Comparison of ENCODE assay signal across 2 cellular contexts in genomic region chr13:19810996-19811881, GRCh38.
TF ChIP-seq lines count a peak whose summit lies in the region.

No MANE protein-coding gene starts in this region.

TF ChIP-seq in HCT116, 20 proteins besides CTCF, POLR2A, EP300 and RAD21:
- no peak for TF ChIP-seq SP1 (IDR thresholded peaks at IDR 0.05; ENCODE audit: low read depth)
- peak; percentile 45; the same call in 1 of the 2 replicates for TF ChIP-seq SRF (IDR thresholded peaks at IDR 0.05; ENCODE audit: low read depth)

TF ChIP-seq in GM12878, 131 proteins besides CTCF, POLR2A, EP300 and RAD21:
- no peak for TF ChIP-seq RCOR1 (conservative IDR thresholded peaks at IDR 0.05; ENCODE audit: low read depth, low read length)
- TF ChIP-seq YBX1 (IDR thresholded peaks at IDR 0.05) = no peak
- peak; percentile 14; the same call in 1 of the 2 replicates for TF ChIP-seq PKNOX1 (IDR thresholded peaks at IDR 0.05)
- no peak for TF ChIP-seq RELB (IDR thresholded peaks at IDR 0.05; ENCODE audit: low read depth)
- TF ChIP-seq SRF (IDR thresholded peaks at IDR 0.05; ENCODE audit: low read depth in 2 of 2, low read length in 2 of 2) = peak; percentile 46 to 78
- TF ChIP-seq ZBTB4 (CRISPR knock-in tag; IDR thresholded peaks at IDR 0.05) = no peak
- TF ChIP-seq BMI1 (IDR thresholded peaks at IDR 0.05; ENCODE audit: borderline replicate concordance) = no peak
- TF ChIP-seq ZNF207 (IDR thresholded peaks at IDR 0.05; ENCODE audit: borderline replicate concordance) = no peak
